In the genomic region with DNA sequence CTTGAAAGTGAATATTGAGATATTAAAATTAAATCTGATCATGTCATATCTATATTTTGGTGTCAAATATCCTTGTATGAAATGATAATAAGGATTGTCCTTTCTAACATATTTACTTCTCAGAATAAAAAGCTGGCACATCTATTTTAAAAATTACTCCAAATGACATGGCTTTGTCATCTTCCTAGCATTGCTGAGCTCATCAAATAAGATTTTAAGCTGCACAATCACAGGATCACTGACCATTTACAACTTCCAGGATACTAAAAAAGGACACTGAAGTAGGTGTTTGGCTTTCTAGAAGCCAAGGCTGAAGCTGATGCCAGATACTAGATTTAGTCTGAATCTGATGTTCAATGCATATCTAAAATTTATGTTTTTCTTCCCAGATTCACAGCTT, we compare ENCODE assay signal across 35 cellular contexts.
"Had no signal": no experiment of that assay in that cellular context is flagged by ENCODE, and none has a peak within 500 bp of the region (broad histone marks: within the 10 kb centered on the region; RNA-seq: fewer than 3 reads in every experiment).

No MANE protein-coding gene starts in this region.

- DNase-seq: Karpas-422, Kasumi-1, MG63, MM.1S, MV-4-11, NCI-H1048, NCI-H1092, NCI-H1092 treated with DMSO at 0.1 percent for 48 hours, NCI-H1105, NCI-H1105 treated with DMSO at 0.1 percent for 48 hours, NCI-H1417, NCI-H1417 treated with DMSO at 0.1 percent for 48 hours, NCI-H1436, NCI-H1436 treated with DMSO at 0.1 percent for 48 hours, NCI-H146, NCI-H1694, NCI-H1694 treated with DMSO at 0.1 percent for 48 hours, NCI-H187, NCI-H187 treated with DMSO at 0.1 percent for 48 hours, NCI-H1930, NCI-H2029, NCI-H2029 treated with DMSO at 0.1 percent for 48 hours, NCI-H2081, NCI-H2081 treated with DMSO at 0.1 percent for 48 hours, NCI-H2107, NCI-H2171, NCI-H2171 treated with DMSO at 0.1 percent for 48 hours, NCI-H2227 treated with DMSO at 0.1 percent for 48 hours, NCI-H226, NCI-H345, NCI-H446, NCI-H446 treated with DMSO at 0.1 percent for 48 hours, NCI-H510A, NCI-H510A treated with DMSO at 0.1 percent for 48 hours, NCI-H524 had no signal

- H3K36me3 ChIP-seq: MG63 had no signal

- H3K27me3 ChIP-seq: MG63 had no signal

- H3K4me3 ChIP-seq: MG63 had no signal

- H3K9me3 ChIP-seq: MG63 had no signal
